Comparison of ENCODE assay signal across 20 cellular contexts in the genomic region with DNA sequence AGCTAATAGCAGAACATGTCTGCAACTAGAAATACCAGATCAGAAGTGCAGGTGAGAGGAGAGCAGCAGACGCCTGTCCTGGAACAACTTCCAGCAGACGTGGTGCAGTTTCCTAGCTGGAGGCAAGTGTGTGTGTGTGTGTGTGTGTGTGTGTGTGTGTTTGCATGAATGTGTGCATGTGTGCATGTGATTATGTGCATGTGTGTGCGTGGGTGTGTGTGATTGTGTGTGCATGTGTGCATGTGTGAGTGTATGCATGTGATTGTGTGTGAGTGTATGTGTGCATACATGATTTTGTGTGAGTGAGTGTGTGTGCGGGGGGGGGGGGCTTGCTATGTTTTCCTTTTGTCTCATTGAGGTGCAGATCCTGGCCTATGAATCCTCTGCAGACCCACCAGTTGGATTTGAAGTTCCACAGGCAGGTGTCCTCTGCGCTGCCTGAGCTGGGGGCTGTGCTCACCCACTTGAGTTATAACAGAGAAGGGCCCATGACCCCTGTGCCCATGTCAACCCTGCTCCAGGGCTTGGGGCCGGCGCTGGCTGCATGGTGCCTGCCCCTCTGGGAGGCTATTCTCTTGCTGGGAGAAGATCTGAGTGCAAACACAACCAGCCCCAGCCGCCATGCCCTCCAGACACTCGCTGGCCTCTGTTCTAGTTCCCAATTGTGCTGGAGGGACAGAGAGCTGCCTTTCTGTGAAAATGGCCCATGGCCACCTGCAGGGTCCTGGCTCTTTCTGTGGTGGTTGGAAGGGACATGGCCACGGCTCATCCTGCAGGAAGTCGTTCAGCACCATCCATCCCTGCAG.
DNase-seq lines count a peak whose midpoint lies in the region; ATAC-seq, FAIRE-seq and TF ChIP-seq lines count a peak whose summit lies in the region.
"Had no signal": no experiment of that assay in that cellular context is flagged by ENCODE, and none has a peak within 500 bp of the region (broad histone marks: within the 10 kb centered on the region; RNA-seq: fewer than 3 reads in every experiment).

No MANE protein-coding gene starts in this region.

- H3K4me3 ChIP-seq in astrocyte (ENCODE audit: insufficient read depth, low read depth, low read length): no peak overlapping the region
- H3K4me3 ChIP-seq in HepG2 (replicated peaks in 1 of 3; ENCODE audit: insufficient read depth in 1 of 3, low read depth in 2 of 3, low read length in 3 of 3): no peak overlapping the region
- H3K4me3 ChIP-seq in stomach: no peak overlapping the region
- no peak overlapping the region for H3K4me3 ChIP-seq in naive thymus-derived CD4-positive, alpha-beta T cell (ENCODE audit: low read length)
- no peak overlapping the region for H3K4me3 ChIP-seq in psoas muscle
- H3K4me3 ChIP-seq: GM23248 had no signal

- peak; percentile 15 for DNase-seq in activated CD8-positive, alpha-beta memory T cell treated with anti-CD3 and anti-CD28 coated beads for 24 hours
- no peak for DNase-seq in activated CD8-positive, alpha-beta memory T cell treated with anti-CD3 and anti-CD28 coated beads, Interleukin-2, amount 50 U/mL, for 48 hours
- DNase-seq in astrocyte (ENCODE audit: low read depth): no peak
- DNase-seq in HepG2 (ENCODE audit: low spot score): no peak
- peak; percentile 23 for DNase-seq in stomach
- no peak for DNase-seq in naive thymus-derived CD4-positive, alpha-beta T cell
- no peak for DNase-seq in psoas muscle
- no peak for DNase-seq in stimulated activated naive CD8-positive, alpha-beta T cell treated with anti-CD3 and anti-CD28 coated beads, Interleukin-15, Interleukin-2, amounts not matched to agents 100 U/mL and 50 U/mL, for 24 hours
- DNase-seq: GF-D8, GM23248, KG1, NCI-H1417, NCI-H187, NCI-H226, NCI-H524, NCI-H82, OCI-M1, SHP77 had no signal

- H4K20me1 ChIP-seq in astrocyte (ENCODE audit: insufficient read depth, low read length): no peaks in the 10 kb centered on the region
- H4K20me1 ChIP-seq in HepG2 (ENCODE audit: insufficient read depth, low read length): no peaks in the 10 kb centered on the region

- intact Hi-C loops in HepG2 (cut with micrococcal nuclease; ENCODE audit: unreplicated experiment): no loop called here
- intact Hi-C loops in stomach (cut with DNase I; ENCODE audit: low total_unique reads): no loop called here
- intact Hi-C loops in naive thymus-derived CD4-positive, alpha-beta T cell (cut with micrococcal nuclease): no loop called here
- intact Hi-C loops in psoas muscle (cut with DNase I): no loop called here

- no peak overlapping the region for H3K4me2 ChIP-seq in astrocyte (ENCODE audit: low read length)
- no peak overlapping the region for H3K4me2 ChIP-seq in HepG2 (ENCODE audit: low read depth, low read length)

- no peaks in the 10 kb centered on the region for H3K36me3 ChIP-seq in astrocyte (ENCODE audit: insufficient read depth, low read length)
- H3K36me3 ChIP-seq in HepG2 (replicated peaks in 1 of 2; ENCODE audit: control insufficient read depth in 1 of 2, insufficient read depth in 2 of 2, low read length in 2 of 2): no peaks in the 10 kb centered on the region
- H3K36me3 ChIP-seq in stomach: no peaks in the 10 kb centered on the region
- no peaks in the 10 kb centered on the region for H3K36me3 ChIP-seq in naive thymus-derived CD4-positive, alpha-beta T cell (ENCODE audit: control insufficient read depth in 2 of 3, insufficient read depth in 3 of 3, low read length in 3 of 3)
- no peaks in the 10 kb centered on the region for H3K36me3 ChIP-seq in psoas muscle (ENCODE audit: insufficient read depth in 1 of 2, low read depth in 1 of 2)

- H3K79me2 ChIP-seq in astrocyte (ENCODE audit: insufficient read depth, low read length) (no peaks in the 10 kb centered on the region), HepG2 (ENCODE audit: insufficient read depth, low read length) (no peaks in the 10 kb centered on the region)

- ATAC-seq in HepG2 (no peak), psoas muscle (no peak)
- ATAC-seq in naive thymus-derived CD4-positive, alpha-beta T cell: no peak
- ATAC-seq in stimulated activated naive CD8-positive, alpha-beta T cell treated with anti-CD3 and anti-CD28 coated beads, Interleukin-15, Interleukin-2, amounts not matched to agents 100 U/mL and 50 U/mL, for 24 hours: no peak

- peaks cover 9% of the 10 kb centered on the region for H3K9me3 ChIP-seq in astrocyte (ENCODE audit: insufficient read depth, low read depth, low read length)
- no peaks in the 10 kb centered on the region for H3K9me3 ChIP-seq in HepG2 (ENCODE audit: low read length)
- H3K9me3 ChIP-seq in stomach: peaks cover 0 to 25% (median 13%) of the 10 kb centered on the region in 4 donors
- peaks cover 0 to 5% (median 0%) of the 10 kb centered on the region in 3 experiments for H3K9me3 ChIP-seq in naive thymus-derived CD4-positive, alpha-beta T cell (ENCODE audit: control insufficient read depth in 2 of 3, low read length in 3 of 3)
- peaks cover 4% of the 10 kb centered on the region for H3K9me3 ChIP-seq in psoas muscle

- POLR2A ChIA-PET in HepG2 (lab: Yijun Ruan, JAX): no interaction called here
- POLR2A ChIA-PET in naive thymus-derived CD4-positive, alpha-beta T cell (lab: Charles Lee): no interaction called here

- peak overlapping the region; percentile 20 for H3K4me3 Mint-ChIP-seq in astrocyte (ENCODE audit: unreplicated experiment)
- H3K4me3 Mint-ChIP-seq in naive thymus-derived CD4-positive, alpha-beta T cell: no peak overlapping the region
- H3K4me3 Mint-ChIP-seq: CD4-positive, alpha-beta T cell had no signal

- H2AFZ ChIP-seq in astrocyte (ENCODE audit: low read depth, low read length): no peak overlapping the region
- no peak overlapping the region for H2AFZ ChIP-seq in HepG2 (ENCODE audit: low read length)
- H2AFZ ChIP-seq: GM23248 had no signal

- no peak for TF ChIP-seq POLR2A in HepG2 (IDR thresholded peaks at IDR 0.05; ENCODE audit: insufficient read depth in 1 of 2, low read depth in 2 of 2, low read length in 2 of 2)
- no peak for TF ChIP-seq POLR2A in stomach (IDR thresholded peaks at IDR 0.05)

- H3K27me3 ChIP-seq in astrocyte (ENCODE audit: insufficient read depth, low read length) (no peaks in the 10 kb centered on the region), HepG2 (ENCODE audit: control insufficient read depth in 1 of 2, insufficient read depth in 2 of 2, low read length in 2 of 2) (peaks cover 1 to 40% of the 10 kb centered on the region in 2 experiments; a peak in 2 of 5 replicates), stomach (peaks cover 0 to 34% (median 0%) of the 10 kb centered on the region in 3 donors), psoas muscle (ENCODE audit: insufficient read depth in 3 of 3, low read length in 2 of 3) (peaks cover 0 to 3% (median 1%) of the 10 kb centered on the region in 3 donors)
- no peaks in the 10 kb centered on the region for H3K27me3 ChIP-seq in naive thymus-derived CD4-positive, alpha-beta T cell (ENCODE audit: control insufficient read depth in 2 of 2, insufficient read depth in 2 of 2, low read length in 2 of 2)

- H3K4me1 ChIP-seq in astrocyte (ENCODE audit: insufficient read depth, low read length): no peaks in the 10 kb centered on the region
- H3K4me1 ChIP-seq in HepG2 (ENCODE audit: insufficient read depth, low read length): no peaks in the 10 kb centered on the region
- H3K4me1 ChIP-seq in stomach: no peaks in the 10 kb centered on the region
- no peaks in the 10 kb centered on the region for H3K4me1 ChIP-seq in naive thymus-derived CD4-positive, alpha-beta T cell (ENCODE audit: control insufficient read depth in 2 of 2, insufficient read depth in 2 of 2, low read length in 2 of 2)
- H3K4me1 ChIP-seq in psoas muscle: no peaks in the 10 kb centered on the region

- CTCF ChIA-PET in HepG2 (lab: Yijun Ruan, JAX; ENCODE audit: low intra/inter-chr PET ratio, low total read pairs): no interaction called here
- CTCF ChIA-PET in naive thymus-derived CD4-positive, alpha-beta T cell (lab: Charles Lee): no interaction called here

- no peaks in the 10 kb centered on the region for H3K4me1 Mint-ChIP-seq in astrocyte (ENCODE audit: low read depth, unreplicated experiment)
- no peaks in the 10 kb centered on the region for H3K4me1 Mint-ChIP-seq in naive thymus-derived CD4-positive, alpha-beta T cell

- BruUV-seq in HepG2 (replicated peaks; lab: Mats Ljungman, UMichigan): no TSS peak

- no peak for TF ChIP-seq RAD21 in HepG2 (CRISPR knock-in tag; IDR thresholded peaks at IDR 0.05)

- H3K36me3 Mint-ChIP-seq in astrocyte (ENCODE audit: low read depth, unreplicated experiment): no peaks in the 10 kb centered on the region
- no peaks in the 10 kb centered on the region for H3K36me3 Mint-ChIP-seq in naive thymus-derived CD4-positive, alpha-beta T cell

- FAIRE-seq in astrocyte (lab: Jason Lieb, UNC) (no peak), HepG2 (lab: Jason Lieb, UNC) (no peak)
- FAIRE-seq: A204.1 had no signal

- peaks cover 28% of the 10 kb centered on the region for H3K27me3 Mint-ChIP-seq in astrocyte (ENCODE audit: low read depth, unreplicated experiment)
- peaks cover 0 to 31% (median 0%) of the 10 kb centered on the region in 5 donors for H3K27me3 Mint-ChIP-seq in naive thymus-derived CD4-positive, alpha-beta T cell

- WGBS in HepG2 (ENCODE audit: low lambda C conversion rate): 11% methylated on average over 7 of the region's 11 CpGs
- 75 to 85% (median 79%) methylated on average over 8 to 11 of the region's 11 CpGs for WGBS in stomach, 5 donors
- WGBS in psoas muscle, 3 donors: 71 to 75% (median 73%) methylated on average over 11 of the region's 11 CpGs

- H3K27ac ChIP-seq in astrocyte (ENCODE audit: low read depth, low read length) (no peak overlapping the region), HepG2 (ENCODE audit: extremely low read length, insufficient read depth, low read length) (no peak overlapping the region), stomach (no peak overlapping the region), psoas muscle (no peak overlapping the region)
- no peak overlapping the region for H3K27ac ChIP-seq in naive thymus-derived CD4-positive, alpha-beta T cell (ENCODE audit: low read depth, low read length)
- H3K27ac ChIP-seq: GM23248 had no signal

- TF ChIP-seq CTCF in astrocyte (IDR thresholded peaks at IDR 0.05; ENCODE audit: insufficient read depth, low read depth, low read length) (no peak), HepG2 (CRISPR knock-in tag; IDR thresholded peaks at IDR 0.05) (no peak), stomach (IDR thresholded peaks at IDR 0.05) (no peak), psoas muscle (IDR thresholded peaks at IDR 0.05) (no peak)

- in situ Hi-C loops in HepG2 (cut with HindIII; ENCODE audit: extremely low pct_ligation_motif_present, low pct_unique_long_range_greater_than_20kb): no loop called here

- H3K27ac Mint-ChIP-seq in astrocyte (ENCODE audit: unreplicated experiment): no peak overlapping the region
- H3K27ac Mint-ChIP-seq in naive thymus-derived CD4-positive, alpha-beta T cell: no peak overlapping the region
- H3K27ac Mint-ChIP-seq: CD4-positive, alpha-beta T cell had no signal

- no peaks in the 10 kb centered on the region for H3K9me3 Mint-ChIP-seq in astrocyte (ENCODE audit: unreplicated experiment)
- peaks cover 4 to 26% (median 7%) of the 10 kb centered on the region in 11 donors for H3K9me3 Mint-ChIP-seq in naive thymus-derived CD4-positive, alpha-beta T cell

- no peak overlapping the region for H3K9ac ChIP-seq in astrocyte (ENCODE audit: low read length)
- H3K9ac ChIP-seq in HepG2 (ENCODE audit: insufficient read depth, low read depth, low read length): no peak overlapping the region
- H3K9ac ChIP-seq: GM23248 had no signal

- no peak for TF ChIP-seq EP300 in HepG2 (IDR thresholded peaks at IDR 0.05; ENCODE audit: low read depth in 2 of 2, low read length in 2 of 2)
- TF ChIP-seq EP300 in HepG2 (CRISPR knock-in tag; IDR thresholded peaks at IDR 0.05; ENCODE audit: borderline replicate concordance): no peak
- no peak for TF ChIP-seq EP300 in stomach (IDR thresholded peaks at IDR 0.05)

Comparison
In these comparisons a context has a peak if more than half of its experiments do, and no peak if none do; other contexts are left out.
1. DNase-seq: peak in activated CD8-positive, alpha-beta memory T cell treated with anti-CD3 and anti-CD28 coated beads for 24 hours (single experiment) and stomach (single experiment); none in activated CD8-positive, alpha-beta memory T cell treated with anti-CD3 and anti-CD28 coated beads, Interleukin-2, amount 50 U/mL, for 48 hours (single experiment), astrocyte (single experiment), HepG2 (single experiment), naive thymus-derived CD4-positive, alpha-beta T cell (0 of 9), psoas muscle (0 of 2) and stimulated activated naive CD8-positive, alpha-beta T cell treated with anti-CD3 and anti-CD28 coated beads, Interleukin-15, Interleukin-2, amounts not matched to agents 100 U/mL and 50 U/mL, for 24 hours (single experiment).